1 cellular context compared by ENCODE assay signal in genomic region chrX:48769230-48769629, GRCh38.
TF ChIP-seq lines count a peak whose summit lies in the region.

No MANE protein-coding gene starts in this region.

TF ChIP-seq in HepG2, 621 proteins besides CTCF, POLR2A, EP300 and RAD21:
- TF ChIP-seq DNMT3B (CRISPR knock-in tag; conservative IDR thresholded peaks at IDR 0.05): no peak
- no peak for TF ChIP-seq U2AF2 (IDR thresholded peaks at IDR 0.05; ENCODE audit: low read depth, low read length)
- peak; percentile 45; the same call in 1 of the 2 replicates for TF ChIP-seq NR2F6 (IDR thresholded peaks at IDR 0.05)
- peak; percentile 67; the same call in 1 of the 2 replicates for TF ChIP-seq NR2F6 (CRISPR knock-in tag; IDR thresholded peaks at IDR 0.05)
- TF ChIP-seq ZBTB14 (CRISPR knock-in tag; IDR thresholded peaks at IDR 0.05): no peak
- TF ChIP-seq TEAD3 (CRISPR knock-in tag; optimal IDR thresholded peaks at IDR 0.05; ENCODE audit: borderline replicate concordance): peak; percentile 72
- TF ChIP-seq ZNF644 (CRISPR knock-in tag; IDR thresholded peaks at IDR 0.05; ENCODE audit: low read depth): no peak
- no peak for TF ChIP-seq PHF5A (CRISPR knock-in tag; IDR thresholded peaks at IDR 0.05; ENCODE audit: low read depth, unreplicated experiment)
- peak in 1 of 2 experiments; percentile 77; a peak in 1 of 4 replicates for TF ChIP-seq NR2F1 (CRISPR knock-in tag; IDR thresholded peaks at IDR 0.05)
- TF ChIP-seq MXD3 (CRISPR knock-in tag; IDR thresholded peaks at IDR 0.05): no peak
- TF ChIP-seq ZNF770 (CRISPR knock-in tag; IDR thresholded peaks at IDR 0.05): peak; percentile 96
- TF ChIP-seq RFX5 (IDR thresholded peaks at IDR 0.05; ENCODE audit: low read depth, low read length): no peak
- TF ChIP-seq SIX1 (CRISPR knock-in tag; IDR thresholded peaks at IDR 0.05; ENCODE audit: borderline replicate concordance): no peak
- TF ChIP-seq SP4 (CRISPR knock-in tag; IDR thresholded peaks at IDR 0.05): no peak
- TF ChIP-seq ZNF142 (CRISPR knock-in tag; IDR thresholded peaks at IDR 0.05): no peak
- no peak for TF ChIP-seq SIX4 (CRISPR knock-in tag; IDR thresholded peaks at IDR 0.05)
- TF ChIP-seq ETV6 (CRISPR knock-in tag; conservative IDR thresholded peaks at IDR 0.05): no peak
- TF ChIP-seq ZSCAN31 (CRISPR knock-in tag; IDR thresholded peaks at IDR 0.05; ENCODE audit: low read depth): no peak
- TF ChIP-seq, protein P1, sequence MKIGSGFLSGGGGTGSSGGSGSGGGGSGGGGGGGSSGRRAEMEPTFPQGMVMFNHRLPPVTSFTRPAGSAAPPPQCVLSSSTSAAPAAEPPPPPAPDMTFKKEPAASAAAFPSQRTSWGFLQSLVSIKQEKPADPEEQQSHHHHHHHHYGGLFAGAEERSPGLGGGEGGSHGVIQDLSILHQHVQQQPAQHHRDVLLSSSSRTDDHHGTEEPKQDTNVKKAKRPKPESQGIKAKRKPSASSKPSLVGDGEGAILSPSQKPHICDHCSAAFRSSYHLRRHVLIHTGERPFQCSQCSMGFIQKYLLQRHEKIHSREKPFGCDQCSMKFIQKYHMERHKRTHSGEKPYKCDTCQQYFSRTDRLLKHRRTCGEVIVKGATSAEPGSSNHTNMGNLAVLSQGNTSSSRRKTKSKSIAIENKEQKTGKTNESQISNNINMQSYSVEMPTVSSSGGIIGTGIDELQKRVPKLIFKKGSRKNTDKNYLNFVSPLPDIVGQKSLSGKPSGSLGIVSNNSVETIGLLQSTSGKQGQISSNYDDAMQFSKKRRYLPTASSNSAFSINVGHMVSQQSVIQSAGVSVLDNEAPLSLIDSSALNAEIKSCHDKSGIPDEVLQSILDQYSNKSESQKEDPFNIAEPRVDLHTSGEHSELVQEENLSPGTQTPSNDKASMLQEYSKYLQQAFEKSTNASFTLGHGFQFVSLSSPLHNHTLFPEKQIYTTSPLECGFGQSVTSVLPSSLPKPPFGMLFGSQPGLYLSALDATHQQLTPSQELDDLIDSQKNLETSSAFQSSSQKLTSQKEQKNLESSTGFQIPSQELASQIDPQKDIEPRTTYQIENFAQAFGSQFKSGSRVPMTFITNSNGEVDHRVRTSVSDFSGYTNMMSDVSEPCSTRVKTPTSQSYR (CRISPR knock-in tag; IDR thresholded peaks at IDR 0.05; ENCODE audit: borderline replicate concordance): no peak
- 0 out of 2 replicates have a peak, but pooled peaks have one; percentile 28 for TF ChIP-seq CEBPG (CRISPR knock-in tag; IDR thresholded peaks at IDR 0.05)
- no peak for TF ChIP-seq ZNF326 (CRISPR knock-in tag; IDR thresholded peaks at IDR 0.05; ENCODE audit: borderline replicate concordance)
- TF ChIP-seq ZKSCAN5 (CRISPR knock-in tag; IDR thresholded peaks at IDR 0.05): no peak
- TF ChIP-seq POLR2AphosphoS5 (IDR thresholded peaks at IDR 0.05; ENCODE audit: low read depth, low read length): no peak
- TF ChIP-seq ZNF501 (CRISPR knock-in tag; IDR thresholded peaks at IDR 0.05): no peak
- TF ChIP-seq ETV5 (CRISPR knock-in tag; IDR thresholded peaks at IDR 0.05; ENCODE audit: borderline replicate concordance): no peak
- no peak for TF ChIP-seq DDIT3 (CRISPR knock-in tag; IDR thresholded peaks at IDR 0.05)
- TF ChIP-seq CHCHD3 (CRISPR knock-in tag; IDR thresholded peaks at IDR 0.05): no peak
- no peak for TF ChIP-seq TOE1 (CRISPR knock-in tag; IDR thresholded peaks at IDR 0.05)
- no peak for TF ChIP-seq KLF15 (CRISPR knock-in tag; IDR thresholded peaks at IDR 0.05; ENCODE audit: borderline replicate concordance)
- no peak for TF ChIP-seq ZNF883 (CRISPR knock-in tag; IDR thresholded peaks at IDR 0.05; ENCODE audit: not compliant biosample characterization)
- TF ChIP-seq TRIM22 (IDR thresholded peaks at IDR 0.05): no peak
- no peak for TF ChIP-seq SP1 (IDR thresholded peaks at IDR 0.05)
- TF ChIP-seq SP1 (CRISPR knock-in tag; IDR thresholded peaks at IDR 0.05): no peak
